18 cellular contexts compared by ENCODE assay signal in genomic region chr3:193489949-193490348, GRCh38.
"Had no signal": no experiment of that assay in that cellular context is flagged by ENCODE, and none has a peak within 500 bp of the region (broad histone marks: within the 10 kb centered on the region; RNA-seq: fewer than 3 reads in every experiment).

No MANE protein-coding gene starts in this region.

- H3K27ac ChIP-seq: colonic mucosa, right atrium auricular region, WERI-Rb-1 had no signal

- H3K9me3 ChIP-seq: colonic mucosa had no signal

- ATAC-seq: activated CD8-positive, alpha-beta memory T cell treated with anti-CD3 and anti-CD28 coated beads, Interleukin-2, amount 10 ng/mL, durations not matched to agents 7 days and 5 days; activated T-cell treated with anti-CD3 and anti-CD28 coated beads, Interleukin-2, amount 50 U/mL, for 4 hours; esophagus mucosa had no signal

- DNase-seq: activated CD4-positive, alpha-beta T cell treated with anti-CD3 and anti-CD28 coated beads, Interleukin-2, amount 50 U/mL, for 48 hours; activated CD8-positive, alpha-beta memory T cell treated with anti-CD3 and anti-CD28 coated beads, Interleukin-2, amount 10 ng/mL, durations not matched to agents 7 days and 5 days; activated gamma-delta T cell; activated T-cell treated with anti-CD3 and anti-CD28 coated beads, Interleukin-2, amount 50 U/mL, for 4 hours; amniotic stem cell; caudate nucleus; colonic mucosa; kidney glomerular epithelial cell; nephron progenitor cell; occipital lobe; stimulated activated CD4-positive, alpha-beta T cell treated with anti-CD3 and anti-CD28 coated beads, Interleukin-4, amount 100 ng/mL, for 4 hours; stimulated activated CD8-positive, alpha-beta memory T cell treated with anti-CD3 and anti-CD28 coated beads, Interleukin-4, amount 100 ng/mL, for 48 hours; stimulated activated naive CD4-positive, alpha-beta T cell treated with Interleukin-2 at 50 U/mL for 16 hours; T-helper 1 cell; T1000; WERI-Rb-1 had no signal

- H3K27me3 ChIP-seq: colonic mucosa, right atrium auricular region had no signal

- H3K4me1 ChIP-seq: colonic mucosa, right atrium auricular region had no signal

- H3K36me3 ChIP-seq: colonic mucosa, right atrium auricular region, WERI-Rb-1 had no signal

- H3K4me3 ChIP-seq: colonic mucosa, right atrium auricular region had no signal
